27 cellular contexts compared by ENCODE assay signal in genomic region chr6:163547287-163547686, GRCh38.
"Had no signal": no experiment of that assay in that cellular context is flagged by ENCODE, and none has a peak within 500 bp of the region (broad histone marks: within the 10 kb centered on the region; RNA-seq: fewer than 3 reads in every experiment).

No MANE protein-coding gene starts in this region.

- H3K4me3 Mint-ChIP-seq: activated naive CD8-positive, alpha-beta T cell; activated T-cell treated with anti-CD3 and anti-CD28 coated beads, Interleukin-2, amount 50 U/mL, for 4 hours; dendritic cell treated with granulocyte-macrophage colony-stimulating factor and Interleukin-4, amounts not matched to agents 40 ng/mL and 50 ng/mL, for 4 days; memory B cell; neural crest cell had no signal

- H3K36me3 ChIP-seq: thyroid gland, upper lobe of right lung had no signal

- H3K27ac Mint-ChIP-seq: activated naive CD8-positive, alpha-beta T cell; activated T-helper 2 cell treated with anti-CD3 and anti-CD28 coated beads, Interferon-gamma antibody, Interleukin-2, Interleukin-4, amounts not matched to agents 10 μg/mL and 5 μg/mL and 100 μg/mL, durations not matched to agents 14 hours and 24 hours and 36 hours; dendritic cell treated with granulocyte-macrophage colony-stimulating factor and Interleukin-4, amounts not matched to agents 40 ng/mL and 50 ng/mL, for 4 days; memory B cell had no signal

- H3K4me1 ChIP-seq: thyroid gland, upper lobe of right lung had no signal

- H3K27me3 Mint-ChIP-seq: activated naive CD8-positive, alpha-beta T cell; dendritic cell treated with granulocyte-macrophage colony-stimulating factor and Interleukin-4, amounts not matched to agents 40 ng/mL and 50 ng/mL, for 4 days; memory B cell had no signal

- H3K27me3 ChIP-seq: thyroid gland, upper lobe of right lung had no signal

- FAIRE-seq: bronchial epithelial cell had no signal

- H3K9me3 Mint-ChIP-seq: activated T-cell treated with anti-CD3 and anti-CD28 coated beads, Interleukin-2, amount 50 U/mL, for 4 hours; activated T-helper 2 cell treated with anti-CD3 and anti-CD28 coated beads, Interferon-gamma antibody, Interleukin-2, Interleukin-4, amounts not matched to agents 10 μg/mL and 5 μg/mL and 100 μg/mL, durations not matched to agents 14 hours and 24 hours and 36 hours; dendritic cell treated with granulocyte-macrophage colony-stimulating factor and Interleukin-4, amounts not matched to agents 40 ng/mL and 50 ng/mL, for 4 days; memory B cell had no signal

- DNase-seq: activated CD4-positive, alpha-beta T cell treated with anti-CD3 and anti-CD28 coated beads for 4 hours; activated CD4-positive, alpha-beta T cell treated with anti-CD3 and anti-CD28 coated beads, Interleukin-2, amount 50 U/mL, for 48 hours; activated CD4-positive, CD25-positive, alpha-beta regulatory T cell; activated CD8-positive, alpha-beta memory T cell treated with anti-CD3 and anti-CD28 coated beads, Interleukin-2, amount 50 U/mL, for 48 hours; activated naive CD4-positive, alpha-beta T cell; activated T-cell treated with anti-CD3 and anti-CD28 coated beads, Interleukin-2, amount 50 U/mL, for 4 hours; effector CD8-positive, alpha-beta T cell; erythroblast; foreskin fibroblast; hippocampal formation; kidney glomerular epithelial cell; mucosa of descending colon; occipital lobe; posterior cingulate gyrus; retina; stimulated activated CD4-positive, alpha-beta T cell treated with anti-CD3 and anti-CD28 coated beads, Interleukin-12 subunit alpha, Interleukin-12 subunit beta, amount 100 ng/mL, for 4 hours; stimulated activated CD4-positive, alpha-beta T cell treated with anti-CD3 and anti-CD28 coated beads, Interleukin-4, amount 100 ng/mL, for 4 hours; stimulated activated naive CD8-positive, alpha-beta T cell treated with anti-CD3 and anti-CD28 coated beads, Interleukin-15, Interleukin-2, amounts not matched to agents 100 U/mL and 50 U/mL, for 24 hours; T1000; thyroid gland; upper lobe of right lung had no signal

- ATAC-seq: activated T-cell treated with anti-CD3 and anti-CD28 coated beads, Interleukin-2, amount 50 U/mL, for 4 hours; mucosa of descending colon; stimulated activated naive CD8-positive, alpha-beta T cell treated with anti-CD3 and anti-CD28 coated beads, Interleukin-15, Interleukin-2, amounts not matched to agents 100 U/mL and 50 U/mL, for 24 hours; upper lobe of right lung had no signal

- H3K36me3 Mint-ChIP-seq: activated naive CD8-positive, alpha-beta T cell had no signal

- H3K4me3 ChIP-seq: mucosa of descending colon, thyroid gland, upper lobe of right lung had no signal

- H3K27ac ChIP-seq: thyroid gland, upper lobe of right lung had no signal

- H3K9me3 ChIP-seq: mucosa of descending colon, thyroid gland, upper lobe of right lung had no signal
